Comparison of ENCODE assay signal across 1 cellular context in genomic region chr11:33692013-33692504, GRCh38.
TF ChIP-seq lines count a peak whose summit lies in the region.

No MANE protein-coding gene starts in this region.

TF ChIP-seq in HEK293, 187 proteins besides CTCF, POLR2A, EP300 and RAD21 (continued from another document and continues in another):
- TF ChIP-seq, protein P1, sequence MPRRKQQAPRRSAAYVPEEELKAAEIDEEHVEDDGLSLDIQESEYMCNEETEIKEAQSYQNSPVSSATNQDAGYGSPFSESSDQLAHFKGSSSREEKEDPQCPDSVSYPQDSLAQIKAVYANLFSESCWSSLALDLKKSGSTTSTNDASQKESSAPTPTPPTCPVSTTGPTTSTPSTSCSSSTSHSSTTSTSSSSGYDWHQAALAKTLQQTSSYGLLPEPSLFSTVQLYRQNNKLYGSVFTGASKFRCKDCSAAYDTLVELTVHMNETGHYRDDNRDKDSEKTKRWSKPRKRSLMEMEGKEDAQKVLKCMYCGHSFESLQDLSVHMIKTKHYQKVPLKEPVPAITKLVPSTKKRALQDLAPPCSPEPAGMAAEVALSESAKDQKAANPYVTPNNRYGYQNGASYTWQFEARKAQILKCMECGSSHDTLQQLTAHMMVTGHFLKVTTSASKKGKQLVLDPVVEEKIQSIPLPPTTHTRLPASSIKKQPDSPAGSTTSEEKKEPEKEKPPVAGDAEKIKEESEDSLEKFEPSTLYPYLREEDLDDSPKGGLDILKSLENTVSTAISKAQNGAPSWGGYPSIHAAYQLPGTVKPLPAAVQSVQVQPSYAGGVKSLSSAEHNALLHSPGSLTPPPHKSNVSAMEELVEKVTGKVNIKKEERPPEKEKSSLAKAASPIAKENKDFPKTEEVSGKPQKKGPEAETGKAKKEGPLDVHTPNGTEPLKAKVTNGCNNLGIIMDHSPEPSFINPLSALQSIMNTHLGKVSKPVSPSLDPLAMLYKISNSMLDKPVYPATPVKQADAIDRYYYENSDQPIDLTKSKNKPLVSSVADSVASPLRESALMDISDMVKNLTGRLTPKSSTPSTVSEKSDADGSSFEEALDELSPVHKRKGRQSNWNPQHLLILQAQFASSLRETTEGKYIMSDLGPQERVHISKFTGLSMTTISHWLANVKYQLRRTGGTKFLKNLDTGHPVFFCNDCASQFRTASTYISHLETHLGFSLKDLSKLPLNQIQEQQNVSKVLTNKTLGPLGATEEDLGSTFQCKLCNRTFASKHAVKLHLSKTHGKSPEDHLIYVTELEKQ (tag by site-specific recombination; IDR thresholded peaks at IDR 0.05; ENCODE audit: borderline replicate concordance) = peak; percentile 60; the same call in 1 of the 2 replicates
- TF ChIP-seq GLI4 (tag by site-specific recombination; IDR thresholded peaks at IDR 0.05) (no peak), ZNF302 (tag by site-specific recombination; IDR thresholded peaks at IDR 0.05; ENCODE audit: low read depth) (no peak), ZSCAN18 (tag by site-specific recombination; IDR thresholded peaks at IDR 0.05) (no peak), WT1 (tag by site-specific recombination; IDR thresholded peaks at IDR 0.05) (peak; percentile 82), YY1 (tag by site-specific recombination; IDR thresholded peaks at IDR 0.05) (no peak), ZNF48 (tag by site-specific recombination; IDR thresholded peaks at IDR 0.05) (no peak), ZNF132 (tag by site-specific recombination; IDR thresholded peaks at IDR 0.05; ENCODE audit: borderline replicate concordance) (no peak), ZNF473 (tag by site-specific recombination; IDR thresholded peaks at IDR 0.05) (no peak), ZNF121 (tag by site-specific recombination; IDR thresholded peaks at IDR 0.05) (no peak), ZNF138 (tag by site-specific recombination; IDR thresholded peaks at IDR 0.05; ENCODE audit: borderline replicate concordance) (no peak), ZNF558 (tag by site-specific recombination; IDR thresholded peaks at IDR 0.05) (no peak), ZNF792 (tag by site-specific recombination; IDR thresholded peaks at IDR 0.05) (no peak), ZBTB1 (tag by site-specific recombination; IDR thresholded peaks at IDR 0.05) (no peak), ZFP41 (tag by site-specific recombination; IDR thresholded peaks at IDR 0.05; ENCODE audit: borderline replicate concordance) (no peak), ZFP37 (tag by site-specific recombination; IDR thresholded peaks at IDR 0.05) (no peak), ZNF324 (tag by site-specific recombination; IDR thresholded peaks at IDR 0.05) (0 out of 2 replicates have a peak, but pooled peaks have one; percentile 35), ZBTB48 (tag by site-specific recombination; IDR thresholded peaks at IDR 0.05) (no peak), BCL11B (tag by site-specific recombination; IDR thresholded peaks at IDR 0.05; ENCODE audit: low read depth) (no peak), ZNF37A (tag by site-specific recombination; IDR thresholded peaks at IDR 0.05) (no peak), ZEB2 (tag by site-specific recombination; IDR thresholded peaks at IDR 0.05) (peak; percentile 72), KLF16 (tag by site-specific recombination; IDR thresholded peaks at IDR 0.05) (no peak), ZNF701 (tag by site-specific recombination; IDR thresholded peaks at IDR 0.05) (no peak), ZNF433 (tag by site-specific recombination; IDR thresholded peaks at IDR 0.05; ENCODE audit: low read depth) (no peak), TRIM28 (IDR thresholded peaks at IDR 0.05; ENCODE audit: borderline replicate concordance, low read length) (no peak; the same call in 1 of the 2 replicates), SCRT1 (tag by site-specific recombination; IDR thresholded peaks at IDR 0.05; ENCODE audit: borderline replicate concordance) (no peak; the same call in 1 of the 2 replicates), ZBTB8A (tag by site-specific recombination; IDR thresholded peaks at IDR 0.05) (no peak), ZNF488 (tag by site-specific recombination; IDR thresholded peaks at IDR 0.05) (no peak), ZNF341 (tag by site-specific recombination; IDR thresholded peaks at IDR 0.05; ENCODE audit: low read depth) (peak; percentile 50), ZNF514 (tag by site-specific recombination; IDR thresholded peaks at IDR 0.05) (no peak), ZNF707 (tag by site-specific recombination; IDR thresholded peaks at IDR 0.05) (no peak), ZNF18 (tag by site-specific recombination; IDR thresholded peaks at IDR 0.05) (no peak), ZNF521 (tag by site-specific recombination; IDR thresholded peaks at IDR 0.05) (no peak), KLF1 (tag by site-specific recombination; IDR thresholded peaks at IDR 0.05) (no peak), ZBTB7A (tag by site-specific recombination; IDR thresholded peaks at IDR 0.05; ENCODE audit: low read depth) (no peak), ZNF350 (tag by site-specific recombination; IDR thresholded peaks at IDR 0.05) (no peak), ZNF423 (tag by site-specific recombination; IDR thresholded peaks at IDR 0.05) (no peak), ZNF146 (tag by site-specific recombination; IDR thresholded peaks at IDR 0.05) (no peak), ZNF529 (tag by site-specific recombination; IDR thresholded peaks at IDR 0.05; ENCODE audit: insufficient replicate concordance) (no peak), HOXA7 (CRISPR knock-in tag; IDR thresholded peaks at IDR 0.05; ENCODE audit: borderline replicate concordance) (no peak), EGR2 (tag by site-specific recombination; IDR thresholded peaks at IDR 0.05; ENCODE audit: low read depth) (no peak), ZNF140 (tag by site-specific recombination; IDR thresholded peaks at IDR 0.05) (no peak), ZSCAN4 (tag by site-specific recombination; IDR thresholded peaks at IDR 0.05) (no peak), ZNF311 (tag by site-specific recombination; IDR thresholded peaks at IDR 0.05; ENCODE audit: borderline replicate concordance) (no peak), ZNF292 (tag by site-specific recombination; IDR thresholded peaks at IDR 0.05; ENCODE audit: borderline replicate concordance, low read depth) (no peak), ZNF426 (tag by site-specific recombination; IDR thresholded peaks at IDR 0.05) (no peak), ZBTB21 (tag by site-specific recombination; IDR thresholded peaks at IDR 0.05) (peak; percentile 51; the same call in 1 of the 2 replicates), IKZF3 (tag by site-specific recombination; IDR thresholded peaks at IDR 0.05) (no peak; the same call in 1 of the 2 replicates), ZNF624 (tag by site-specific recombination; IDR thresholded peaks at IDR 0.05) (no peak)
- TF ChIP-seq, protein P2, sequence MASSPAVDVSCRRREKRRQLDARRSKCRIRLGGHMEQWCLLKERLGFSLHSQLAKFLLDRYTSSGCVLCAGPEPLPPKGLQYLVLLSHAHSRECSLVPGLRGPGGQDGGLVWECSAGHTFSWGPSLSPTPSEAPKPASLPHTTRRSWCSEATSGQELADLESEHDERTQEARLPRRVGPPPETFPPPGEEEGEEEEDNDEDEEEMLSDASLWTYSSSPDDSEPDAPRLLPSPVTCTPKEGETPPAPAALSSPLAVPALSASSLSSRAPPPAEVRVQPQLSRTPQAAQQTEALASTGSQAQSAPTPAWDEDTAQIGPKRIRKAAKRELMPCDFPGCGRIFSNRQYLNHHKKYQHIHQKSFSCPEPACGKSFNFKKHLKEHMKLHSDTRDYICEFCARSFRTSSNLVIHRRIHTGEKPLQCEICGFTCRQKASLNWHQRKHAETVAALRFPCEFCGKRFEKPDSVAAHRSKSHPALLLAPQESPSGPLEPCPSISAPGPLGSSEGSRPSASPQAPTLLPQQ (tag by site-specific recombination; IDR thresholded peaks at IDR 0.05) = peak; percentile 82
- TF ChIP-seq, protein P3, sequence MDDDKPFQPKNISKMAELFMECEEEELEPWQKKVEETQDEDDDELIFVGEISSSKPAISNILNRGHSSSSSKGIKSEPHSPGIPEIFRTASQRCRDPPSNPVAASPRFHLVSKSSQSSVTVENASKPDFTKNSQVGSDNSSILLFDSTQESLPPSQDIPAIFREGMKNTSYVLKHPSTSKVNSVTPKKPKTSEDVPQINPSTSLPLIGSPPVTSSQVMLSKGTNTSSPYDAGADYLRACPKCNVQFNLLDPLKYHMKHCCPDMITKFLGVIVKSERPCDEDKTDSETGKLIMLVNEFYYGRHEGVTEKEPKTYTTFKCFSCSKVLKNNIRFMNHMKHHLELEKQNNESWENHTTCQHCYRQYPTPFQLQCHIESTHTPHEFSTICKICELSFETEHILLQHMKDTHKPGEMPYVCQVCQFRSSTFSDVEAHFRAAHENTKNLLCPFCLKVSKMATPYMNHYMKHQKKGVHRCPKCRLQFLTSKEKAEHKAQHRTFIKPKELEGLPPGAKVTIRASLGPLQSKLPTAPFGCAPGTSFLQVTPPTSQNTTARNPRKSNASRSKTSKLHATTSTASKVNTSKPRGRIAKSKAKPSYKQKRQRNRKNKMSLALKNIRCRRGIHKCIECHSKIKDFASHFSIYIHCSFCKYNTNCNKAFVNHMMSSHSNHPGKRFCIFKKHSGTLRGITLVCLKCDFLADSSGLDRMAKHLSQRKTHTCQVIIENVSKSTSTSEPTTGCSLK (tag by site-specific recombination; IDR thresholded peaks at IDR 0.05) = no peak
- TF ChIP-seq, protein P4, sequence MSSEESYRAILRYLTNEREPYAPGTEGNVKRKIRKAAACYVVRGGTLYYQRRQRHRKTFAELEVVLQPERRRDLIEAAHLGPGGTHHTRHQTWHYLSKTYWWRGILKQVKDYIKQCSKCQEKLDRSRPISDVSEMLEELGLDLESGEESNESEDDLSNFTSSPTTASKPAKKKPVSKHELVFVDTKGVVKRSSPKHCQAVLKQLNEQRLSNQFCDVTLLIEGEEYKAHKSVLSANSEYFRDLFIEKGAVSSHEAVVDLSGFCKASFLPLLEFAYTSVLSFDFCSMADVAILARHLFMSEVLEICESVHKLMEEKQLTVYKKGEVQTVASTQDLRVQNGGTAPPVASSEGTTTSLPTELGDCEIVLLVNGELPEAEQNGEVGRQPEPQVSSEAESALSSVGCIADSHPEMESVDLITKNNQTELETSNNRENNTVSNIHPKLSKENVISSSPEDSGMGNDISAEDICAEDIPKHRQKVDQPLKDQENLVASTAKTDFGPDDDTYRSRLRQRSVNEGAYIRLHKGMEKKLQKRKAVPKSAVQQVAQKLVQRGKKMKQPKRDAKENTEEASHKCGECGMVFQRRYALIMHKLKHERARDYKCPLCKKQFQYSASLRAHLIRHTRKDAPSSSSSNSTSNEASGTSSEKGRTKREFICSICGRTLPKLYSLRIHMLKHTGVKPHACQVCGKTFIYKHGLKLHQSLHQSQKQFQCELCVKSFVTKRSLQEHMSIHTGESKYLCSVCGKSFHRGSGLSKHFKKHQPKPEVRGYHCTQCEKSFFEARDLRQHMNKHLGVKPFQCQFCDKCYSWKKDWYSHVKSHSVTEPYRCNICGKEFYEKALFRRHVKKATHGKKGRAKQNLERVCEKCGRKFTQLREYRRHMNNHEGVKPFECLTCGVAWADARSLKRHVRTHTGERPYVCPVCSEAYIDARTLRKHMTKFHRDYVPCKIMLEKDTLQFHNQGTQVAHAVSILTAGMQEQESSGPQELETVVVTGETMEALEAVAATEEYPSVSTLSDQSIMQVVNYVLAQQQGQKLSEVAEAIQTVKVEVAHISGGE (tag by site-specific recombination; conservative IDR thresholded peaks at IDR 0.05; ENCODE audit: low read depth) = no peak
- TF ChIP-seq, protein P5, sequence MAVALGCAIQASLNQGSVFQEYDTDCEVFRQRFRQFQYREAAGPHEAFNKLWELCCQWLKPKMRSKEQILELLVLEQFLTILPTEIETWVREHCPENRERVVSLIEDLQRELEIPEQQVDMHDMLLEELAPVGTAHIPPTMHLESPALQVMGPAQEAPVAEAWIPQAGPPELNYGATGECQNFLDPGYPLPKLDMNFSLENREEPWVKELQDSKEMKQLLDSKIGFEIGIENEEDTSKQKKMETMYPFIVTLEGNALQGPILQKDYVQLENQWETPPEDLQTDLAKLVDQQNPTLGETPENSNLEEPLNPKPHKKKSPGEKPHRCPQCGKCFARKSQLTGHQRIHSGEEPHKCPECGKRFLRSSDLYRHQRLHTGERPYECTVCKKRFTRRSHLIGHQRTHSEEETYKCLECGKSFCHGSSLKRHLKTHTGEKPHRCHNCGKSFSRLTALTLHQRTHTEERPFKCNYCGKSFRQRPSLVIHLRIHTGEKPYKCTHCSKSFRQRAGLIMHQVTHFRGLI (tag by site-specific recombination; IDR thresholded peaks at IDR 0.05) = peak; percentile 44; the same call in 1 of the 2 replicates
